ENCODE assay signal across 20 cellular contexts in the genomic region with DNA sequence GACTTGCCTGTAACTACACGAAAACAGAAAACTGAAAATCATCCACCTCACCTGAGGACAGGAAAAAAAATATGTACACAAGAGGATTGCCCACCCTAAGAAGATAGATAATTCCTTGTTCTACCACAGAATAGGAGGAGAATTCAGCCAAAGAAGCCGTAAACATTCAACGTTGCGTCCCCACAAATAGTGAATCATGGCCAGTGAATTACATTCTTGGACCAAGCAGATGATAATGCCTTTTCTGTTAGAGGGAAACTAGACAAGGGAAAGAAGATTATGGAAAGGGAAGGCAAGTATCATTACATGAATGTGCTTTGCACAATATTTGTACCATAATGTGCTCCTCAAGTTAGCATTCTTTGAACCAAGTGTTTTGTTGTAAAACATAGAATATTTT.
"Had no signal": no experiment of that assay in that cellular context is flagged by ENCODE, and none has a peak within 500 bp of the region (broad histone marks: within the 10 kb centered on the region; RNA-seq: fewer than 3 reads in every experiment).

No MANE protein-coding gene starts in this region.

- H3K36me3 ChIP-seq: MG63, SJCRH30 had no signal

- ATAC-seq: SK-N-SH treated with all-trans-retinoic acid at 6 μM for 48 hours had no signal

- DNase-seq: Karpas-422, KG1, MG63, NCI-H1092, NCI-H1105 treated with DMSO at 0.1 percent for 48 hours, NCI-H1417 treated with DMSO at 0.1 percent for 48 hours, NCI-H146, NCI-H1694 treated with DMSO at 0.1 percent for 48 hours, NCI-H1930, NCI-H2081 treated with DMSO at 0.1 percent for 48 hours, NCI-H2171, NCI-H226, NCI-H510A, NCI-H524 treated with DMSO at 0.1 percent for 48 hours, NCI-H69, NCI-H774, SHP77, SJCRH30 had no signal

- H3K4me3 ChIP-seq: MG63, SJCRH30 had no signal

- H3K27ac ChIP-seq: RWPE1, SJCRH30 had no signal

- H3K9me3 ChIP-seq: MG63, SJCRH30 had no signal

- H3K27me3 ChIP-seq: MG63, SJCRH30 had no signal
